ENCODE assay signal across 8 cellular contexts in the genomic region with DNA sequence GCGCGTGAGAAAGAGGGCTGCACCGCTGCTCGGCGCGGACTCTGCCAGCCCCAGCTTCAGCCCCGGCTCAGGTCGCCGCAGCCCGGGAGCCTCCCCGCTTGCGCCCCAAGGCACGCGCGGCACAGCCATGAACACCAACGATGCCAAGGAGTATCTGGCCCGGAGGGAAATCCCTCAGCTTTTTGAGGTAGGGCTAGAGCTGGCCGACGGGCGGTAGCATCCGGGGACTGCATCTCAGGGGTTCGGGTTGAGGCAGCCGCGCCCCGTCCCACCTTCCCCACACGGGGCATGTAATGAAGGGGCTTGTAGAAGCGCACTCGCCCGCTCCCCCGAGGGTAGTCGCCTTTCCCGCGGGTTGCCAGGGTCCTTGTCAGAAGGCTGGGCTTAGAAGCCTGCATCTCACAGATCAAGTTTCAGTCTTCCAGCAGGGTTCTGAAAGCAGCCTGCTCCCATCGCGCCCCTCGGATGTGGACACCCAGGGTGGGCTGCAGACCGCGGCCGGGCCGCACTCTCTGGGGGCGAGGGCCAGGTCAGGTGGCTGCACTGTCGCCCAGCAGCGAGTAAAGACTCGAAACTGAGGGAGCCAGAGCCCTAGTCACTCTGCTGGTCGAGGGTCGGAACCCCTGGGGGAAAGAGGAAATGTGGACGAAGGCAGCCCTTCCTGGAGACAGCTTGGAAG. TPM values are rescaled to one million over a fixed set of nuclear protein-coding genes. Genes with fewer than 3 reads are reported as not detected.
DNase-seq lines count a peak whose midpoint lies in the region; ATAC-seq and TF ChIP-seq lines count a peak whose summit lies in the region.

No MANE protein-coding gene starts in this region.

- H3K79me2 ChIP-seq in OCI-LY7 (ENCODE audit: insufficient read depth, low read depth, low read length) = no peaks in the 10 kb centered on the region

- CTCF ChIA-PET in T-cell (lab: Charles Lee) = no interaction called here
- CTCF ChIA-PET in OCI-LY7 (lab: Charles Lee; ENCODE audit: unreplicated experiment) = no interaction called here

- intact Hi-C loops in breast epithelium (cut with DNase I; ENCODE audit: low total_unique reads) = no loop called here
- intact Hi-C loops in OCI-LY7 (cut with micrococcal nuclease; ENCODE audit: unreplicated experiment) = no loop called here

- POLR2A ChIA-PET in T-cell (lab: Charles Lee) (interaction anchor here in 1 of 2 donors (0.7 kb wide), 1 partner anchor 412 kb away, joined by 3 read pairs; no protein-coding TSS in a partner anchor), OCI-LY7 (lab: Charles Lee) (interaction anchor here (0.6 kb wide), 1 partner anchor 11 kb away, joined by 3 read pairs; no protein-coding TSS in a partner anchor)

- BruUV-seq in OCI-LY7 (replicated peaks; lab: Mats Ljungman, UMichigan) = no TSS peak

- H3K4me1 ChIP-seq in breast epithelium (no peaks in the 10 kb centered on the region), OCI-LY7 (ENCODE audit: insufficient read depth, low read length, poor library complexity, severe bottlenecking) (peaks cover 17% of the 10 kb centered on the region)

- peak overlapping the region; percentile 80 to 89 (median 81) for H3K4me3 Mint-ChIP-seq in T-cell

- DNase-seq in T-cell (peak in 28 of 34 experiments; percentile 5 to 52 (median 30)), breast epithelium (ENCODE audit: low spot score in 2 of 2) (no peak), islet precursor cell (peak; percentile 62), OCI-LY7 (ENCODE audit: low spot score) (no peak)
- peak; percentile 8 to 29 for DNase-seq in stimulated activated CD4-positive, alpha-beta T cell treated with anti-CD3 and anti-CD28 coated beads, Interleukin-1b, Interleukin-23, amount 100 ng/mL, for 4 hours (ENCODE audit: low read depth in 2 of 2)

- no peaks in the 10 kb centered on the region for H4K20me1 ChIP-seq in OCI-LY7 (ENCODE audit: insufficient read depth, low read length)

- TF ChIP-seq CTCF in GM12875 (IDR thresholded peaks at IDR 0.05; ENCODE audit: borderline replicate concordance, insufficient read depth, low read depth, low read length) (no peak), breast epithelium (IDR thresholded peaks at IDR 0.05) (no peak), OCI-LY7 (conservative IDR thresholded peaks at IDR 0.05; ENCODE audit: low read length) (no peak)

- peak overlapping the region; percentile 22 to 56 for H3K27ac ChIP-seq in breast epithelium
- no peak overlapping the region for H3K27ac ChIP-seq in OCI-LY7 (ENCODE audit: low read depth, low read length, poor library complexity, severe bottlenecking)

- ATAC-seq in HG02885 (IDR thresholded peaks at IDR 0.05; ENCODE audit: poor library complexity, unreplicated experiment) (peak; percentile 48), T-cell (replicated peaks in 1 of 4) (peak; percentile 62 to 76 (median 70)), GM19324 (IDR thresholded peaks at IDR 0.05; ENCODE audit: low FRiP score, unreplicated experiment) (no peak)

- H3K4me1 Mint-ChIP-seq in T-cell = peaks cover 45 to 61% (median 52%) of the 10 kb centered on the region in 3 donors

- no peak overlapping the region for H2AFZ ChIP-seq in OCI-LY7 (ENCODE audit: low read length)

- H3K4me3 ChIP-seq in GM12875 (ENCODE audit: low read depth, low read length) (peak overlapping the region; percentile 29), breast epithelium (peak overlapping the region; percentile 48 to 88 (median 72)), OCI-LY7 (ENCODE audit: low read depth, low read length, poor library complexity, severe bottlenecking) (no peak overlapping the region)

- H3K4me2 ChIP-seq in OCI-LY7 (ENCODE audit: low read length) = no peak overlapping the region

- no peak for TF ChIP-seq POLR2A in breast epithelium (IDR thresholded peaks at IDR 0.05)

- H3K27me3 Mint-ChIP-seq in T-cell = peaks cover 0 to 12% of the 10 kb centered on the region in 2 donors

- no peaks in the 10 kb centered on the region for H3K9me2 ChIP-seq in OCI-LY7 (ENCODE audit: insufficient read depth, low read length)

- H3K36me3 ChIP-seq in breast epithelium (no peaks in the 10 kb centered on the region), OCI-LY7 (ENCODE audit: insufficient read depth, low read length) (no peaks in the 10 kb centered on the region)

- H3K9me3 ChIP-seq in breast epithelium (no peaks in the 10 kb centered on the region), OCI-LY7 (ENCODE audit: low read length) (no peaks in the 10 kb centered on the region)

- no peaks in the 10 kb centered on the region for H3K9me3 Mint-ChIP-seq in T-cell

- H3K27me3 ChIP-seq in breast epithelium = no peaks in the 10 kb centered on the region

- peak overlapping the region; percentile 40 to 77 for H3K27ac Mint-ChIP-seq in T-cell

- H3K36me3 Mint-ChIP-seq in T-cell = peaks cover 3% of the 10 kb centered on the region

RNA-seq across cellular contexts. Expression of a gene that starts 0.5 kb away (rescaled TPM):
- total RNA-seq in T-cell (10 to 100 TPM; 13.9 to 29.2 (median 26.3) TPM), breast epithelium (100 to 1,000 TPM in 1 of 3 donors, 10 to 100 TPM in 1, under 1 TPM in 1; under 0.01 to 111 (median 30.8) TPM), OCI-LY7 (2022) (not detected in 2 replicates)
- total RNA-seq in OCI-LY7 (2014; rRNA removed; shearing (Covaris generic)) = not detected in 2 replicates

Comparison
In these comparisons a context has a peak if more than half of its experiments do, and no peak if none do; other contexts are left out.
1. DNase-seq: peak in T-cell (28 of 34), islet precursor cell (single experiment) and stimulated activated CD4-positive, alpha-beta T cell treated with anti-CD3 and anti-CD28 coated beads, Interleukin-1b, Interleukin-23, amount 100 ng/mL, for 4 hours (2 of 2); none in breast epithelium (0 of 2) and OCI-LY7 (single experiment).